ENCODE assay signal across 1 cellular context in the genomic region with DNA sequence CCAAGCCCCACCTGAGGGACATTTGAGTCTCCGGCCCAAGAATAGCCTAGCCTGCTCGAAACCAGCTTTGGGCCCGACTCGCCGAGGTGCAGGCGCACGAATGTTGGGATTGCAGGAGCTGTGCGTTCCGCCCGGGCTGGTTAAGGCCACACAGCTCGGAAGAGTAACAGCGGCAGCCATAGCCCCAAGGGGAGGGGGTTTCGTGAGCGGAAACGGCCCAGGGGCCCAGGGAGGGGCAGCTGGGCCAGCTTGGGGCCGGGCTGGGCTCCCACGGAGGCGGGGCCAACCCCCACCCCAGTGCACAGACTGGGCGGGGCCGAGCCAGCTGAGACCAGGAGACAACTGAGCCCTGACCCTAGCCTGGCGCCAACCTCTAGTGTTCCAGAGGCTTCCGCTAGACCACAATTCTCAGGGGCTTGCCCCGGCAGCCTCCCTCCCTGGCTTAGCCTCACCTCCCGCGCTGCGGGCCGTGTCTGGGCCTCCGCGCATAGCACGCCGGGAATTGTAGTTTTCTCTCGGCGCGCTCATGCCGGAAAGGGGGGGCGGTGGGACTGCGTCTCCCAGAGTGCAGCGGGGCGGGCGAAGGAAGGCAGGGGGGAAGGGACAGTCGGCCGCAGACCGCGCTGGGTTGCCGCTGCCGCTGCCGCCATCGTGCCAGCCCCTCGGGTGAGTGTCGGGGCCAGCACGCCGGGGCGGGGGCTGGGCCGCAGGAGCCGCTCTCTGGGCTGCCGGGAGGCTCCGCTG.
TF ChIP-seq lines count a peak whose summit lies in the region.

A gene (plus strand): TSS at position 614 of the 744 bp plus-strand sequence. CDS start 18,198 bp downstream, outside the sequence.

TF ChIP-seq in HEK293, 187 proteins besides CTCF, POLR2A, EP300 and RAD21 (continued from another document):
- TF ChIP-seq, protein P1, sequence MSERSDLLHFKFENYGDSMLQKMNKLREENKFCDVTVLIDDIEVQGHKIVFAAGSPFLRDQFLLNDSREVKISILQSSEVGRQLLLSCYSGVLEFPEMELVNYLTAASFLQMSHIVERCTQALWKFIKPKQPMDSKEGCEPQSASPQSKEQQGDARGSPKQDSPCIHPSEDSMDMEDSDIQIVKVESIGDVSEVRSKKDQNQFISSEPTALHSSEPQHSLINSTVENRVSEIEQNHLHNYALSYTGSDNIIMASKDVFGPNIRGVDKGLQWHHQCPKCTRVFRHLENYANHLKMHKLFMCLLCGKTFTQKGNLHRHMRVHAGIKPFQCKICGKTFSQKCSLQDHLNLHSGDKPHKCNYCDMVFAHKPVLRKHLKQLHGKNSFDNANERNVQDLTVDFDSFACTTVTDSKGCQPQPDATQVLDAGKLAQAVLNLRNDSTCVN (tag by site-specific recombination; optimal IDR thresholded peaks at IDR 0.05): peak; percentile 88
- TF ChIP-seq SP7 (tag by site-specific recombination; IDR thresholded peaks at IDR 0.05): peak; percentile 81
- TF ChIP-seq YY1 (tag by site-specific recombination; IDR thresholded peaks at IDR 0.05): 0 out of 2 replicates have a peak, but pooled peaks have one; percentile 20
- TF ChIP-seq, protein P2, sequence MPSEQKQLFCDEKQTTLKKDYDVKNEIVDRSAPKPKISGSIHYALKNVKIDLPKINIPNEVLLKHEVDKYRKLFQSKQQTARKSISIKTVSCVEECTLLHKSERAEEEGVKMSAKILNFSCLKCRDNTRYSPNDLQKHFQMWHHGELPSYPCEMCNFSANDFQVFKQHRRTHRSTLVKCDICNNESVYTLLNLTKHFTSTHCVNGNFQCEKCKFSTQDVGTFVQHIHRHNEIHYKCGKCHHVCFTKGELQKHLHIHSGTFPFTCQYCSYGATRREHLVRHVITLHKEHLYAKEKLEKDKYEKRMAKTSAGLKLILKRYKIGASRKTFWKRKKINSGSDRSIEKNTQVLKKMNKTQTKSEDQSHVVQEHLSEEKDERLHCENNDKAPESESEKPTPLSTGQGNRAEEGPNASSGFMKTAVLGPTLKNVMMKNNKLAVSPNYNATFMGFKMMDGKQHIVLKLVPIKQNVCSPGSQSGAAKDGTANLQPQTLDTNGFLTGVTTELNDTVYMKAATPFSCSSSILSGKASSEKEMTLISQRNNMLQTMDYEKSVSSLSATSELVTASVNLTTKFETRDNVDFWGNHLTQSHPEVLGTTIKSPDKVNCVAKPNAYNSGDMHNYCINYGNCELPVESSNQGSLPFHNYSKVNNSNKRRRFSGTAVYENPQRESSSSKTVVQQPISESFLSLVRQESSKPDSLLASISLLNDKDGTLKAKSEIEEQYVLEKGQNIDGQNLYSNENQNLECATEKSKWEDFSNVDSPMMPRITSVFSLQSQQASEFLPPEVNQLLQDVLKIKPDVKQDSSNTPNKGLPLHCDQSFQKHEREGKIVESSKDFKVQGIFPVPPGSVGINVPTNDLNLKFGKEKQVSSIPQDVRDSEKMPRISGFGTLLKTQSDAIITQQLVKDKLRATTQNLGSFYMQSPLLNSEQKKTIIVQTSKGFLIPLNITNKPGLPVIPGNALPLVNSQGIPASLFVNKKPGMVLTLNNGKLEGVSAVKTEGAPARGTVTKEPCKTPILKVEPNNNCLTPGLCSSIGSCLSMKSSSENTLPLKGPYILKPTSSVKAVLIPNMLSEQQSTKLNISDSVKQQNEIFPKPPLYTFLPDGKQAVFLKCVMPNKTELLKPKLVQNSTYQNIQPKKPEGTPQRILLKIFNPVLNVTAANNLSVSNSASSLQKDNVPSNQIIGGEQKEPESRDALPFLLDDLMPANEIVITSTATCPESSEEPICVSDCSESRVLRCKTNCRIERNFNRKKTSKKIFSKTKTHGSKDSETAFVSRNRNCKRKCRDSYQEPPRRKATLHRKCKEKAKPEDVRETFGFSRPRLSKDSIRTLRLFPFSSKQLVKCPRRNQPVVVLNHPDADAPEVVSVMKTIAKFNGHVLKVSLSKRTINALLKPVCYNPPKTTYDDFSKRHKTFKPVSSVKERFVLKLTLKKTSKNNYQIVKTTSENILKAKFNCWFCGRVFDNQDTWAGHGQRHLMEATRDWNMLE (tag by site-specific recombination; conservative IDR thresholded peaks at IDR 0.05; ENCODE audit: low read depth): 0 out of 2 replicates have a peak, but pooled peaks have one; percentile 12
- peak; percentile 93 for TF ChIP-seq KLF8 (tag by site-specific recombination; IDR thresholded peaks at IDR 0.05)
- peak; percentile 95 for TF ChIP-seq ZBTB48 (tag by site-specific recombination; IDR thresholded peaks at IDR 0.05)
- peak; percentile 89 for TF ChIP-seq IKZF3 (tag by site-specific recombination; IDR thresholded peaks at IDR 0.05)
- TF ChIP-seq GFI1B (tag by site-specific recombination; IDR thresholded peaks at IDR 0.05): no peak
- TF ChIP-seq KLF9 (tag by site-specific recombination; IDR thresholded peaks at IDR 0.05; ENCODE audit: low read depth): peak; percentile 93
- TF ChIP-seq KLF16 (tag by site-specific recombination; IDR thresholded peaks at IDR 0.05): peak; percentile 95
- peak; percentile 36; the same call in 1 of the 2 replicates for TF ChIP-seq ZSCAN30 (tag by site-specific recombination; IDR thresholded peaks at IDR 0.05)
- TF ChIP-seq, protein P3, sequence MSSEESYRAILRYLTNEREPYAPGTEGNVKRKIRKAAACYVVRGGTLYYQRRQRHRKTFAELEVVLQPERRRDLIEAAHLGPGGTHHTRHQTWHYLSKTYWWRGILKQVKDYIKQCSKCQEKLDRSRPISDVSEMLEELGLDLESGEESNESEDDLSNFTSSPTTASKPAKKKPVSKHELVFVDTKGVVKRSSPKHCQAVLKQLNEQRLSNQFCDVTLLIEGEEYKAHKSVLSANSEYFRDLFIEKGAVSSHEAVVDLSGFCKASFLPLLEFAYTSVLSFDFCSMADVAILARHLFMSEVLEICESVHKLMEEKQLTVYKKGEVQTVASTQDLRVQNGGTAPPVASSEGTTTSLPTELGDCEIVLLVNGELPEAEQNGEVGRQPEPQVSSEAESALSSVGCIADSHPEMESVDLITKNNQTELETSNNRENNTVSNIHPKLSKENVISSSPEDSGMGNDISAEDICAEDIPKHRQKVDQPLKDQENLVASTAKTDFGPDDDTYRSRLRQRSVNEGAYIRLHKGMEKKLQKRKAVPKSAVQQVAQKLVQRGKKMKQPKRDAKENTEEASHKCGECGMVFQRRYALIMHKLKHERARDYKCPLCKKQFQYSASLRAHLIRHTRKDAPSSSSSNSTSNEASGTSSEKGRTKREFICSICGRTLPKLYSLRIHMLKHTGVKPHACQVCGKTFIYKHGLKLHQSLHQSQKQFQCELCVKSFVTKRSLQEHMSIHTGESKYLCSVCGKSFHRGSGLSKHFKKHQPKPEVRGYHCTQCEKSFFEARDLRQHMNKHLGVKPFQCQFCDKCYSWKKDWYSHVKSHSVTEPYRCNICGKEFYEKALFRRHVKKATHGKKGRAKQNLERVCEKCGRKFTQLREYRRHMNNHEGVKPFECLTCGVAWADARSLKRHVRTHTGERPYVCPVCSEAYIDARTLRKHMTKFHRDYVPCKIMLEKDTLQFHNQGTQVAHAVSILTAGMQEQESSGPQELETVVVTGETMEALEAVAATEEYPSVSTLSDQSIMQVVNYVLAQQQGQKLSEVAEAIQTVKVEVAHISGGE (tag by site-specific recombination; conservative IDR thresholded peaks at IDR 0.05; ENCODE audit: low read depth): peak; percentile 90
- peak; percentile 64 for TF ChIP-seq OSR2 (tag by site-specific recombination; IDR thresholded peaks at IDR 0.05)
- TF ChIP-seq SETDB1 (IDR thresholded peaks at IDR 0.05; ENCODE audit: insufficient read length, low read length): no peak
- TF ChIP-seq, protein P4, sequence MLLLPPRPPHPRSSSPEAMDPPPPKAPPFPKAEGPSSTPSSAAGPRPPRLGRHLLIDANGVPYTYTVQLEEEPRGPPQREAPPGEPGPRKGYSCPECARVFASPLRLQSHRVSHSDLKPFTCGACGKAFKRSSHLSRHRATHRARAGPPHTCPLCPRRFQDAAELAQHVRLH (tag by site-specific recombination; IDR thresholded peaks at IDR 0.05): peak; percentile 50; the same call in 1 of the 2 replicates
- TF ChIP-seq, protein P5, sequence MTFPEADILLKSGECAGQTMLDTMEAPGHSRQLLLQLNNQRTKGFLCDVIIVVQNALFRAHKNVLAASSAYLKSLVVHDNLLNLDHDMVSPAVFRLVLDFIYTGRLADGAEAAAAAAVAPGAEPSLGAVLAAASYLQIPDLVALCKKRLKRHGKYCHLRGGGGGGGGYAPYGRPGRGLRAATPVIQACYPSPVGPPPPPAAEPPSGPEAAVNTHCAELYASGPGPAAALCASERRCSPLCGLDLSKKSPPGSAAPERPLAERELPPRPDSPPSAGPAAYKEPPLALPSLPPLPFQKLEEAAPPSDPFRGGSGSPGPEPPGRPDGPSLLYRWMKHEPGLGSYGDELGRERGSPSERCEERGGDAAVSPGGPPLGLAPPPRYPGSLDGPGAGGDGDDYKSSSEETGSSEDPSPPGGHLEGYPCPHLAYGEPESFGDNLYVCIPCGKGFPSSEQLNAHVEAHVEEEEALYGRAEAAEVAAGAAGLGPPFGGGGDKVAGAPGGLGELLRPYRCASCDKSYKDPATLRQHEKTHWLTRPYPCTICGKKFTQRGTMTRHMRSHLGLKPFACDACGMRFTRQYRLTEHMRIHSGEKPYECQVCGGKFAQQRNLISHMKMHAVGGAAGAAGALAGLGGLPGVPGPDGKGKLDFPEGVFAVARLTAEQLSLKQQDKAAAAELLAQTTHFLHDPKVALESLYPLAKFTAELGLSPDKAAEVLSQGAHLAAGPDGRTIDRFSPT (tag by site-specific recombination; IDR thresholded peaks at IDR 0.05): peak; percentile 92
- peak; percentile 36; the same call in 1 of the 2 replicates for TF ChIP-seq ZNF768 (tag by site-specific recombination; IDR thresholded peaks at IDR 0.05)
- TF ChIP-seq, protein P6, sequence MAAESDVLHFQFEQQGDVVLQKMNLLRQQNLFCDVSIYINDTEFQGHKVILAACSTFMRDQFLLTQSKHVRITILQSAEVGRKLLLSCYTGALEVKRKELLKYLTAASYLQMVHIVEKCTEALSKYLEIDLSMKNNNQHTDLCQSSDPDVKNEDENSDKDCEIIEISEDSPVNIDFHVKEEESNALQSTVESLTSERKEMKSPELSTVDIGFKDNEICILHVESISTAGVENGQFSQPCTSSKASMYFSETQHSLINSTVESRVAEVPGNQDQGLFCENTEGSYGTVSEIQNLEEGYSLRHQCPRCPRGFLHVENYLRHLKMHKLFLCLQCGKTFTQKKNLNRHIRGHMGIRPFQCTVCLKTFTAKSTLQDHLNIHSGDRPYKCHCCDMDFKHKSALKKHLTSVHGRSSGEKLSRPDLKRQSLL (tag by site-specific recombination; IDR thresholded peaks at IDR 0.05): no peak
- TF ChIP-seq ZNF341 (tag by site-specific recombination; IDR thresholded peaks at IDR 0.05; ENCODE audit: low read depth): peak; percentile 92
- TF ChIP-seq OVOL3 (tag by site-specific recombination; IDR thresholded peaks at IDR 0.05): 0 out of 2 replicates have a peak, but pooled peaks have one; percentile 26
- TF ChIP-seq ZNF335 (tag by site-specific recombination; conservative IDR thresholded peaks at IDR 0.05): peak; percentile 98
- TF ChIP-seq, protein P7, sequence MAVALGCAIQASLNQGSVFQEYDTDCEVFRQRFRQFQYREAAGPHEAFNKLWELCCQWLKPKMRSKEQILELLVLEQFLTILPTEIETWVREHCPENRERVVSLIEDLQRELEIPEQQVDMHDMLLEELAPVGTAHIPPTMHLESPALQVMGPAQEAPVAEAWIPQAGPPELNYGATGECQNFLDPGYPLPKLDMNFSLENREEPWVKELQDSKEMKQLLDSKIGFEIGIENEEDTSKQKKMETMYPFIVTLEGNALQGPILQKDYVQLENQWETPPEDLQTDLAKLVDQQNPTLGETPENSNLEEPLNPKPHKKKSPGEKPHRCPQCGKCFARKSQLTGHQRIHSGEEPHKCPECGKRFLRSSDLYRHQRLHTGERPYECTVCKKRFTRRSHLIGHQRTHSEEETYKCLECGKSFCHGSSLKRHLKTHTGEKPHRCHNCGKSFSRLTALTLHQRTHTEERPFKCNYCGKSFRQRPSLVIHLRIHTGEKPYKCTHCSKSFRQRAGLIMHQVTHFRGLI (tag by site-specific recombination; IDR thresholded peaks at IDR 0.05): peak; percentile 85
- no peak for TF ChIP-seq REPIN1 (tag by site-specific recombination; IDR thresholded peaks at IDR 0.05; ENCODE audit: low read depth)
- TF ChIP-seq ZNF133 (tag by site-specific recombination; IDR thresholded peaks at IDR 0.05): no peak
- no peak for TF ChIP-seq ZNF701 (tag by site-specific recombination; IDR thresholded peaks at IDR 0.05)
- TF ChIP-seq, protein P8, sequence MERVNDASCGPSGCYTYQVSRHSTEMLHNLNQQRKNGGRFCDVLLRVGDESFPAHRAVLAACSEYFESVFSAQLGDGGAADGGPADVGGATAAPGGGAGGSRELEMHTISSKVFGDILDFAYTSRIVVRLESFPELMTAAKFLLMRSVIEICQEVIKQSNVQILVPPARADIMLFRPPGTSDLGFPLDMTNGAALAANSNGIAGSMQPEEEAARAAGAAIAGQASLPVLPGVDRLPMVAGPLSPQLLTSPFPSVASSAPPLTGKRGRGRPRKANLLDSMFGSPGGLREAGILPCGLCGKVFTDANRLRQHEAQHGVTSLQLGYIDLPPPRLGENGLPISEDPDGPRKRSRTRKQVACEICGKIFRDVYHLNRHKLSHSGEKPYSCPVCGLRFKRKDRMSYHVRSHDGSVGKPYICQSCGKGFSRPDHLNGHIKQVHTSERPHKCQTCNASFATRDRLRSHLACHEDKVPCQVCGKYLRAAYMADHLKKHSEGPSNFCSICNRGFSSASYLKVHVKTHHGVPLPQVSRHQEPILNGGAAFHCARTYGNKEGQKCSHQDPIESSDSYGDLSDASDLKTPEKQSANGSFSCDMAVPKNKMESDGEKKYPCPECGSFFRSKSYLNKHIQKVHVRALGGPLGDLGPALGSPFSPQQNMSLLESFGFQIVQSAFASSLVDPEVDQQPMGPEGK (tag by site-specific recombination; IDR thresholded peaks at IDR 0.05): peak; percentile 99
- TF ChIP-seq ZNF366 (tag by site-specific recombination; conservative IDR thresholded peaks at IDR 0.05): 0 out of 2 replicates have a peak, but pooled peaks have one; percentile 12
- TF ChIP-seq, protein P9, sequence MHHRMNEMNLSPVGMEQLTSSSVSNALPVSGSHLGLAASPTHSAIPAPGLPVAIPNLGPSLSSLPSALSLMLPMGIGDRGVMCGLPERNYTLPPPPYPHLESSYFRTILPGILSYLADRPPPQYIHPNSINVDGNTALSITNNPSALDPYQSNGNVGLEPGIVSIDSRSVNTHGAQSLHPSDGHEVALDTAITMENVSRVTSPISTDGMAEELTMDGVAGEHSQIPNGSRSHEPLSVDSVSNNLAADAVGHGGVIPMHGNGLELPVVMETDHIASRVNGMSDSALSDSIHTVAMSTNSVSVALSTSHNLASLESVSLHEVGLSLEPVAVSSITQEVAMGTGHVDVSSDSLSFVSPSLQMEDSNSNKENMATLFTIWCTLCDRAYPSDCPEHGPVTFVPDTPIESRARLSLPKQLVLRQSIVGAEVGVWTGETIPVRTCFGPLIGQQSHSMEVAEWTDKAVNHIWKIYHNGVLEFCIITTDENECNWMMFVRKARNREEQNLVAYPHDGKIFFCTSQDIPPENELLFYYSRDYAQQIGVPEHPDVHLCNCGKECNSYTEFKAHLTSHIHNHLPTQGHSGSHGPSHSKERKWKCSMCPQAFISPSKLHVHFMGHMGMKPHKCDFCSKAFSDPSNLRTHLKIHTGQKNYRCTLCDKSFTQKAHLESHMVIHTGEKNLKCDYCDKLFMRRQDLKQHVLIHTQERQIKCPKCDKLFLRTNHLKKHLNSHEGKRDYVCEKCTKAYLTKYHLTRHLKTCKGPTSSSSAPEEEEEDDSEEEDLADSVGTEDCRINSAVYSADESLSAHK (tag by site-specific recombination; IDR thresholded peaks at IDR 0.05): peak; percentile 56
- TF ChIP-seq MZF1 (tag by site-specific recombination; IDR thresholded peaks at IDR 0.05; ENCODE audit: borderline replicate concordance): no peak
- 0 out of 2 replicates have a peak, but pooled peaks have one; percentile 29 for TF ChIP-seq ZFP69B (tag by site-specific recombination; IDR thresholded peaks at IDR 0.05)
- no peak for TF ChIP-seq ZSCAN23 (tag by site-specific recombination; IDR thresholded peaks at IDR 0.05)
TF ChIP-seq in HEK293: peak in this region for 58.
